Comparison of ENCODE assay signal across 26 cellular contexts in the genomic region with DNA sequence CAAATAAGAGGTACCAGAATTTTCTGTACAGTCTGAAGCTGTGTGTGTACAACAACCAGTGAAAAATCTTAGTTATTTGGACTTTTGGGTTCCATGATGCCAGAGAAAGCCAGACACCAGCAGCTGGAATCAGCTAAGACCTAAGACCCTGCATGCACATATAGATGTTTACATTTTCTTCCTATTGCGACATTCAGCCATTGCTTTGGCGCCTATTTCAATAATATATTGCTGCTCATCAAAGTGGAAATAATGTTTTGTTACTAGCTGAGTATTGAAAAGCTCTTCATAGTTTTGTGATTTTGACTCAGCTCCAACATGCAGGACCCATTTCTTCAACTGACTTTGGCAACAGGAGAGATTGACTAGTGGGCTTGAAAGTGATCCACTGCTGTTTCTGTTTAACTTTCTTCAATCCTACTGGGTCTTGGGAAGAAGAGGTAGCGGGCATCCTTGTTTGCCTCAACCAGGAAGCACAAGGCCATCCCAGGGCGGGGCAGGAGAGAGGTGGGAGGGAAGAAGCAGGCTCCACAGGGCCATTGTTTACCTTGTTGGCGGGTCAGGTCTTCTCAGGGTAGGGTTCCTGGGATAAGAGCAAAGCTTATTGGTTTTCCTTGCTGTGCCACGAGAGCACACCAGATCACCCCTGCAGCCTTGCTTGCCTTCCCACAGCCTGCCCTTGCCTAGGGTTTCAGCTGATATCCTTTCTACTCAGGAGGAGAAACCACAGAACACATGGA.
"Had no signal": no experiment of that assay in that cellular context is flagged by ENCODE, and none has a peak within 500 bp of the region (broad histone marks: within the 10 kb centered on the region; RNA-seq: fewer than 3 reads in every experiment).

No MANE protein-coding gene starts in this region.

- H3K4me3 Mint-ChIP-seq: activated CD8-positive, alpha-beta T cell treated with anti-CD3 and anti-CD28 coated beads for 36 hours; activated naive CD4-positive, alpha-beta T cell treated with anti-CD3 and anti-CD28 coated beads, Interleukin-2, amount 50 U/mL, for 24 hours; activated naive CD8-positive, alpha-beta T cell treated with anti-CD3 and anti-CD28 coated beads, Interleukin-2, amount 50 U/mL, for 24 hours; activated T-cell treated with anti-CD3 and anti-CD28 coated beads, Interleukin-2, amount 50 U/mL, for 4 hours; dendritic cell treated with granulocyte-macrophage colony-stimulating factor and Interleukin-4, amounts not matched to agents 40 ng/mL and 50 ng/mL, for 4 days; natural killer cell treated with Interleukin-12 subunit alpha and Interleukin-12 subunit beta and Interleukin-15 and Interleukin-18, amount 100 ng/mL, for 72 hours had no signal

- H3K4me1 ChIP-seq: left lung, right lobe of liver, testis, transverse colon had no signal

- H3K27me3 ChIP-seq: esophagus squamous epithelium, heart right ventricle, left lung, right lobe of liver, testis, transverse colon had no signal

- DNase-seq: activated CD4-positive, alpha-beta T cell treated with anti-CD3 and anti-CD28 coated beads, Interleukin-2, amount 50 U/mL, for 1 hour; activated CD4-positive, CD25-positive, alpha-beta regulatory T cell treated with anti-CD3 and anti-CD28 coated beads, Interleukin-2, amount 50 U/mL, for 72 hours; activated CD8-positive, alpha-beta T cell treated with anti-CD3 and anti-CD28 coated beads for 36 hours; activated naive CD8-positive, alpha-beta T cell treated with anti-CD3 and anti-CD28 coated beads, Interleukin-2, amount 50 U/mL, for 24 hours; activated T-cell treated with anti-CD3 and anti-CD28 coated beads, Interleukin-2, amount 50 U/mL, for 4 hours; amygdala; central memory CD4-positive, alpha-beta T cell; esophagus squamous epithelium; foreskin melanocyte; heart right ventricle; left lung; lower lobe of right lung; mesenchymal stem cell; right lobe of liver; stimulated activated CD4-positive, alpha-beta T cell treated with anti-CD3 and anti-CD28 coated beads, Interleukin-12 subunit alpha, Interleukin-12 subunit beta, amount 100 ng/mL, for 4 hours; stimulated activated CD4-positive, alpha-beta T cell treated with anti-CD3 and anti-CD28 coated beads, Interleukin-4, amount 100 ng/mL, for 1 hour; stimulated activated naive CD8-positive, alpha-beta T cell treated with anti-CD3 and anti-CD28 coated beads, Interleukin-15, Interleukin-2, amounts not matched to agents 100 U/mL and 50 U/mL, for 24 hours; T-helper 9 cell; testis; transverse colon; WERI-Rb-1 had no signal

- H3K9me3 Mint-ChIP-seq: activated naive CD8-positive, alpha-beta T cell treated with anti-CD3 and anti-CD28 coated beads, Interleukin-2, amount 50 U/mL, for 24 hours; activated T-cell treated with anti-CD3 and anti-CD28 coated beads, Interleukin-2, amount 50 U/mL, for 4 hours; activated T-helper 2 cell treated with anti-CD3 and anti-CD28 coated beads, Interferon-gamma antibody, Interleukin-2, Interleukin-4, amounts not matched to agents 10 μg/mL and 5 μg/mL and 100 μg/mL, durations not matched to agents 14 hours and 24 hours and 36 hours; natural killer cell treated with Interleukin-12 subunit alpha and Interleukin-12 subunit beta and Interleukin-15 and Interleukin-18, amount 100 ng/mL, for 72 hours had no signal

- H3K27ac Mint-ChIP-seq: activated CD8-positive, alpha-beta T cell treated with anti-CD3 and anti-CD28 coated beads for 36 hours; activated naive CD4-positive, alpha-beta T cell treated with anti-CD3 and anti-CD28 coated beads, Interleukin-2, amount 50 U/mL, for 24 hours; activated naive CD8-positive, alpha-beta T cell treated with anti-CD3 and anti-CD28 coated beads, Interleukin-2, amount 50 U/mL, for 24 hours; activated T-helper 2 cell treated with anti-CD3 and anti-CD28 coated beads, Interferon-gamma antibody, Interleukin-2, Interleukin-4, amounts not matched to agents 10 μg/mL and 5 μg/mL and 100 μg/mL, durations not matched to agents 14 hours and 24 hours and 36 hours; dendritic cell treated with granulocyte-macrophage colony-stimulating factor and Interleukin-4, amounts not matched to agents 40 ng/mL and 50 ng/mL, for 4 days; natural killer cell treated with Interleukin-12 subunit alpha and Interleukin-12 subunit beta and Interleukin-15 and Interleukin-18, amount 100 ng/mL, for 72 hours; progenitor cell of endocrine pancreas had no signal

- H3K27me3 Mint-ChIP-seq: activated naive CD4-positive, alpha-beta T cell treated with anti-CD3 and anti-CD28 coated beads, Interleukin-2, amount 50 U/mL, for 24 hours; dendritic cell treated with granulocyte-macrophage colony-stimulating factor and Interleukin-4, amounts not matched to agents 40 ng/mL and 50 ng/mL, for 4 days; progenitor cell of endocrine pancreas had no signal

- H3K36me3 Mint-ChIP-seq: natural killer cell treated with Interleukin-12 subunit alpha and Interleukin-12 subunit beta and Interleukin-15 and Interleukin-18, amount 100 ng/mL, for 72 hours had no signal

- H3K9me3 ChIP-seq: esophagus squamous epithelium, left lung, lower lobe of right lung, right lobe of liver, testis, transverse colon had no signal

- H3K27ac ChIP-seq: esophagus squamous epithelium, heart right ventricle, left lung, lower lobe of right lung, right lobe of liver, testis, transverse colon, WERI-Rb-1 had no signal

- H3K36me3 ChIP-seq: esophagus squamous epithelium, heart right ventricle, left lung, lower lobe of right lung, right lobe of liver, transverse colon, WERI-Rb-1 had no signal

- ATAC-seq: activated CD8-positive, alpha-beta T cell treated with anti-CD3 and anti-CD28 coated beads for 36 hours; activated naive CD8-positive, alpha-beta T cell treated with anti-CD3 and anti-CD28 coated beads, Interleukin-2, amount 50 U/mL, for 24 hours; activated T-cell treated with anti-CD3 and anti-CD28 coated beads, Interleukin-2, amount 50 U/mL, for 4 hours; heart right ventricle; left lung; lower lobe of right lung; natural killer cell treated with Interleukin-12 subunit alpha and Interleukin-12 subunit beta and Interleukin-15 and Interleukin-18, amount 100 ng/mL, for 72 hours; stimulated activated naive CD8-positive, alpha-beta T cell treated with anti-CD3 and anti-CD28 coated beads, Interleukin-15, Interleukin-2, amounts not matched to agents 100 U/mL and 50 U/mL, for 24 hours had no signal

- H3K4me3 ChIP-seq: esophagus squamous epithelium, heart right ventricle, left lung, lower lobe of right lung, right lobe of liver, testis, transverse colon had no signal
